9 cellular contexts compared by ENCODE assay signal in the genomic region with DNA sequence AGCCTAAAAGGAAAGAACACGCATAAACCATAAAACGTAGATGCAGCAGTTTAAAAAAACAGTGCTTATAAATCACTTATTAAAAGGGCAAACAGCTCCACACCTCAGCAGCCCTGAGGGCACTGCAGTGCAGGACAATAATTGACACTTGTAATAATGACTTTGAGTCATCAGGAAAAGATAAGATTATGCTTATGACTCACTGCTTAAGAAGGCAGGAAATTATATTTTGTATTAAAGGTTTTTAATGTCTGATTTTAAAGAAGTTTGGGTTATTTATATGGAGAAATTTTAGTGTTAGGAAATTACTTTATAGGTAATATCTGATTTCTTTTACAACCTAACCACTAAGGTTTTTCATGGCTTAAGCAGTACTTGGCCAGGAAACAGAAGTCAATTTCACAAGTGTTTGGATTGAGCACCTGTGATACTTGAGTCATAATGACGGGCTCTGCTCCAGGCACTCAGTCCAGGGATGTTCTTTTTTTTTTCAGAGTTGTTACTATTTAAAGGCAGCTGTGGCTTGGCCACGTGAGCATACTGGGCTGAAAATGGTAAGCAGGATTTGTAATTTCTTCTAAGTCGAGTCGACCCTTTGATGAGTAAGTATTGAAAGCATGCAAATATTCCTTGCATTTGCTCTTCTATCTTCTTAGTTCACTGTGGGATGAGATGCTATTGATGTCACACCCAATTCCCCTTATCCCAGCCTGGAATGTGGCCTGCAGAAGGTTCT. TPM values are rescaled to one million over a fixed set of nuclear protein-coding genes. Genes with fewer than 3 reads are reported as not detected.
A peak's percentile ranks its signal among the peaks of the same experiment; 100 is the strongest.
DNase-seq lines count a peak whose midpoint lies in the region; ATAC-seq and TF ChIP-seq lines count a peak whose summit lies in the region.
"Had no signal": no experiment of that assay in that cellular context is flagged by ENCODE, and none has a peak within 500 bp of the region (broad histone marks: within the 10 kb centered on the region; RNA-seq: fewer than 3 reads in every experiment).

No MANE protein-coding gene starts in this region.

- CTCF ChIA-PET in T-cell (lab: Charles Lee) = no interaction called here

- peaks cover 13% of the 10 kb centered on the region for H3K36me3 Mint-ChIP-seq in activated T-helper 17 cell treated with anti-CD3 and anti-CD28 coated beads, Interleukin-2, amount 50 U/mL, for 72 hours (ENCODE audit: low read depth)
- no peaks in the 10 kb centered on the region for H3K36me3 Mint-ChIP-seq in activated T-helper 2 cell treated with anti-CD3 and anti-CD28 coated beads, Interferon-gamma antibody, Interleukin-2, Interleukin-4, amounts not matched to agents 10 μg/mL and 5 μg/mL and 100 μg/mL, durations not matched to agents 14 hours and 24 hours and 36 hours (ENCODE audit: low read depth)
- H3K36me3 Mint-ChIP-seq in T-cell = peaks cover 46% of the 10 kb centered on the region

- ATAC-seq in activated T-helper 17 cell treated with anti-CD3 and anti-CD28 coated beads, Interleukin-2, amount 50 U/mL, for 72 hours (replicated peaks) = peak; percentile 59
- ATAC-seq in GM18873 (IDR thresholded peaks at IDR 0.05; ENCODE audit: low FRiP score, unreplicated experiment) (no peak), HG02973 (IDR thresholded peaks at IDR 0.05; ENCODE audit: unreplicated experiment) (no peak), T-cell (replicated peaks in 1 of 4) (no peak)

- no peak overlapping the region for H3K4me3 Mint-ChIP-seq in activated T-helper 17 cell treated with anti-CD3 and anti-CD28 coated beads, Interleukin-2, amount 50 U/mL, for 72 hours
- H3K4me3 Mint-ChIP-seq in activated T-helper 2 cell treated with anti-CD3 and anti-CD28 coated beads, Interferon-gamma antibody, Interleukin-2, Interleukin-4, amounts not matched to agents 10 μg/mL and 5 μg/mL and 100 μg/mL, durations not matched to agents 14 hours and 24 hours and 36 hours (ENCODE audit: low read depth) = no peak overlapping the region
- H3K4me3 Mint-ChIP-seq in T-cell = no peak overlapping the region

- no peak overlapping the region for H3K27ac Mint-ChIP-seq in activated T-helper 17 cell treated with anti-CD3 and anti-CD28 coated beads, Interleukin-2, amount 50 U/mL, for 72 hours
- no peak overlapping the region for H3K27ac Mint-ChIP-seq in activated T-helper 2 cell treated with anti-CD3 and anti-CD28 coated beads, Interferon-gamma antibody, Interleukin-2, Interleukin-4, amounts not matched to agents 10 μg/mL and 5 μg/mL and 100 μg/mL, durations not matched to agents 14 hours and 24 hours and 36 hours
- H3K27ac Mint-ChIP-seq in T-cell = no peak overlapping the region

- in situ Hi-C loops in ACHN (cut with HindIII; ENCODE audit: low pct_ligation_motif_present, low pct_unique_long_range_greater_than_20kb, low sequenced_read_pairs) = no loop called here

- POLR2A ChIA-PET in T-cell (lab: Charles Lee) = no interaction called here

- DNase-seq in ACHN (peak; percentile 89), kidney glomerular epithelial cell (lab: John Stamatoyannopoulos, UW) (peak; percentile 96), T-cell (no peak)
- no peak for DNase-seq in activated T-helper 2 cell treated with anti-CD3 and anti-CD28 coated beads, Interferon-gamma antibody, Interleukin-2, Interleukin-4, amounts not matched to agents 10 μg/mL and 5 μg/mL and 100 μg/mL, durations not matched to agents 14 hours and 24 hours and 36 hours (ENCODE audit: low spot score)
- DNase-seq: hippocampal formation had no signal

- TF ChIP-seq RAD21 in Ishikawa (IDR thresholded peaks at IDR 0.05; ENCODE audit: low read depth) = no peak

- intact Hi-C loops in activated T-helper 2 cell treated with anti-CD3 and anti-CD28 coated beads, Interferon-gamma antibody, Interleukin-2, Interleukin-4, amounts not matched to agents 10 μg/mL and 5 μg/mL and 100 μg/mL, durations not matched to agents 14 hours and 24 hours and 36 hours (cut with micrococcal nuclease) = no loop called here

- peaks cover 4% of the 10 kb centered on the region for H3K4me1 Mint-ChIP-seq in activated T-helper 17 cell treated with anti-CD3 and anti-CD28 coated beads, Interleukin-2, amount 50 U/mL, for 72 hours
- H3K4me1 Mint-ChIP-seq in activated T-helper 2 cell treated with anti-CD3 and anti-CD28 coated beads, Interferon-gamma antibody, Interleukin-2, Interleukin-4, amounts not matched to agents 10 μg/mL and 5 μg/mL and 100 μg/mL, durations not matched to agents 14 hours and 24 hours and 36 hours (ENCODE audit: low read depth) = peaks cover 2% of the 10 kb centered on the region
- peaks cover 0 to 6% (median 0%) of the 10 kb centered on the region in 3 donors for H3K4me1 Mint-ChIP-seq in T-cell

- no peaks in the 10 kb centered on the region for H3K9me3 Mint-ChIP-seq in activated T-helper 17 cell treated with anti-CD3 and anti-CD28 coated beads, Interleukin-2, amount 50 U/mL, for 72 hours
- no peaks in the 10 kb centered on the region for H3K9me3 Mint-ChIP-seq in activated T-helper 2 cell treated with anti-CD3 and anti-CD28 coated beads, Interferon-gamma antibody, Interleukin-2, Interleukin-4, amounts not matched to agents 10 μg/mL and 5 μg/mL and 100 μg/mL, durations not matched to agents 14 hours and 24 hours and 36 hours
- peaks cover 0 to 5% (median 2%) of the 10 kb centered on the region in 3 donors for H3K9me3 Mint-ChIP-seq in T-cell

- peaks cover 3% of the 10 kb centered on the region for H3K27me3 Mint-ChIP-seq in activated T-helper 17 cell treated with anti-CD3 and anti-CD28 coated beads, Interleukin-2, amount 50 U/mL, for 72 hours
- peaks cover 23% of the 10 kb centered on the region for H3K27me3 Mint-ChIP-seq in activated T-helper 2 cell treated with anti-CD3 and anti-CD28 coated beads, Interferon-gamma antibody, Interleukin-2, Interleukin-4, amounts not matched to agents 10 μg/mL and 5 μg/mL and 100 μg/mL, durations not matched to agents 14 hours and 24 hours and 36 hours (ENCODE audit: low read depth)
- no peaks in the 10 kb centered on the region for H3K27me3 Mint-ChIP-seq in T-cell

- no peak for TF ChIP-seq EP300 in Ishikawa (IDR thresholded peaks at IDR 0.05; ENCODE audit: borderline replicate concordance)

TF ChIP-seq in Ishikawa, 13 proteins besides CTCF, POLR2A, EP300 and RAD21:
- TF ChIP-seq ZBTB7A (IDR thresholded peaks at IDR 0.05; ENCODE audit: low read depth) (no peak), NFIC (IDR thresholded peaks at IDR 0.05) (peak; percentile 52; the same call in 1 of the 2 replicates), USF1 (IDR thresholded peaks at IDR 0.05) (peak; percentile 74)

RNA-seq across cellular contexts. Expression of gene SLC6A20, which starts 21.6 kb away (rescaled TPM):
- total RNA-seq in activated T-helper 17 cell treated with anti-CD3 and anti-CD28 coated beads, Interleukin-2, amount 50 U/mL, for 72 hours = not detected
- not detected in 2 replicates for total RNA-seq in activated T-helper 2 cell treated with anti-CD3 and anti-CD28 coated beads, Interferon-gamma antibody, Interleukin-2, Interleukin-4, amounts not matched to agents 10 μg/mL and 5 μg/mL and 100 μg/mL, durations not matched to agents 14 hours and 24 hours and 36 hours
- total RNA-seq in T-cell = under 1 TPM in 4 of 5 donors, not detected in 1; 0.12 to 0.44 (median 0.24) TPM

RNA-seq across cellular contexts. Expression of gene LZTFL1, which starts 24.0 kb away (rescaled TPM):
- total RNA-seq in activated T-helper 17 cell treated with anti-CD3 and anti-CD28 coated beads, Interleukin-2, amount 50 U/mL, for 72 hours = 1 to 10 TPM; 3.4 to 5.2 TPM
- 3.2 and 4.6 TPM in 2 replicates for total RNA-seq in activated T-helper 2 cell treated with anti-CD3 and anti-CD28 coated beads, Interferon-gamma antibody, Interleukin-2, Interleukin-4, amounts not matched to agents 10 μg/mL and 5 μg/mL and 100 μg/mL, durations not matched to agents 14 hours and 24 hours and 36 hours
- total RNA-seq in T-cell = 10 to 100 TPM in 3 of 5 donors, 1 to 10 TPM in 2; 8.5 to 12.0 (median 11.1) TPM

Comparison
In these comparisons a context has a peak if more than half of its experiments do, and no peak if none do; other contexts are left out.
1. DNase-seq: peak in ACHN (single experiment) and kidney glomerular epithelial cell (single experiment); none in activated T-helper 2 cell treated with anti-CD3 and anti-CD28 coated beads, Interferon-gamma antibody, Interleukin-2, Interleukin-4, amounts not matched to agents 10 μg/mL and 5 μg/mL and 100 μg/mL, durations not matched to agents 14 hours and 24 hours and 36 hours (single experiment) and T-cell (0 of 34).